ENCODE assay signal across 8 cellular contexts in genomic region chr12:46675736-46676135, GRCh38.
DNase-seq lines count a peak whose midpoint lies in the region; ATAC-seq, FAIRE-seq and TF ChIP-seq lines count a peak whose summit lies in the region.

No MANE protein-coding gene starts in this region.

- dilution Hi-C loops in keratinocyte (cut with MboI; ENCODE audit: extremely low pct_ligation_motif_present, low sequenced_read_pairs), result no loop called here

- no peaks in the 10 kb centered on the region for H3K27me3 ChIP-seq in adrenal gland
- no peaks in the 10 kb centered on the region for H3K27me3 ChIP-seq in keratinocyte (ENCODE audit: control insufficient read depth, extremely low read depth, insufficient read depth, low read length)

- H3K4me3 ChIP-seq in adrenal gland, result peak overlapping the region in 1 of 4 donors; percentile 24
- H3K4me3 ChIP-seq in keratinocyte (ENCODE audit: control insufficient read depth in 2 of 3, extremely low read depth in 1 of 3, insufficient read depth in 2 of 3, low read depth in 1 of 3, low read length in 3 of 3), result no peak overlapping the region

- no peak overlapping the region for H2AFZ ChIP-seq in keratinocyte (ENCODE audit: control insufficient read depth, low read length)

- peak; percentile 67 to 81 (median 70) for TF ChIP-seq CTCF in adrenal gland (IDR thresholded peaks at IDR 0.05)
- peak; percentile 13 to 46 (median 40) for TF ChIP-seq CTCF in keratinocyte (optimal IDR thresholded peaks at IDR 0.05 in 1 of 3, IDR thresholded peaks at IDR 0.05 in 1 of 3, conservative IDR thresholded peaks at IDR 0.05 in 1 of 3; ENCODE audit: extremely low read depth in 1 of 3, insufficient read depth in 2 of 3, low read length in 3 of 3)

- no peaks in the 10 kb centered on the region for H4K20me1 ChIP-seq in keratinocyte (ENCODE audit: control insufficient read depth, extremely low read depth, insufficient read depth, low read length)

- TF ChIP-seq POLR2A in adrenal gland (IDR thresholded peaks at IDR 0.05), result no peak

- H3K9me3 ChIP-seq in adrenal gland (replicated peaks in 1 of 3), result no peaks in the 10 kb centered on the region
- H3K9me3 ChIP-seq in keratinocyte (ENCODE audit: control insufficient read depth, low read depth, low read length), result no peaks in the 10 kb centered on the region

- 49 to 67% (median 54%) methylated on average over 11 of the region's 11 CpGs for WGBS in adrenal gland, 4 donors

- FAIRE-seq in HTR-8/SVneo (lab: Jason Lieb, UNC) (no peak), keratinocyte (lab: Jason Lieb, UNC) (peak; percentile 20), urothelium cell line (lab: Jason Lieb, UNC) (no peak)

- no peak overlapping the region for H3K27ac ChIP-seq in adrenal gland
- H3K27ac ChIP-seq in keratinocyte (ENCODE audit: control insufficient read depth, insufficient read depth, low read length), result peak overlapping the region; percentile 87

- H3K9ac ChIP-seq in keratinocyte (ENCODE audit: control insufficient read depth, extremely low read depth, insufficient read depth, low read length), result peak overlapping the region; percentile 51

- DNase-seq in COR-L47 (lab: John Stamatoyannopoulos, UW) (peak; percentile 14), HTR-8/SVneo (ENCODE audit: insufficient read length, low spot score) (peak; percentile 30), adrenal gland (peak; percentile 26 to 65 (median 36)), keratinocyte (ENCODE audit: low read depth, low spot score) (no peak), urothelium cell line (ENCODE audit: low spot score) (peak; percentile 37), cerebellum (ENCODE audit: low spot score) (no peak)

- no peaks in the 10 kb centered on the region for H3K36me3 ChIP-seq in adrenal gland (replicated peaks in 1 of 2)
- H3K36me3 ChIP-seq in keratinocyte (ENCODE audit: control insufficient read depth in 2 of 2, extremely low read depth in 1 of 2, insufficient read depth in 2 of 2, low read length in 2 of 2), result no peaks in the 10 kb centered on the region

- ATAC-seq in HG02610 (IDR thresholded peaks at IDR 0.05; ENCODE audit: unreplicated experiment) (no peak), HG02973 (IDR thresholded peaks at IDR 0.05; ENCODE audit: unreplicated experiment) (no peak)

- no peaks in the 10 kb centered on the region for H3K4me1 ChIP-seq in adrenal gland (replicated peaks in 1 of 2)
- H3K4me1 ChIP-seq in keratinocyte (ENCODE audit: control insufficient read depth, extremely low read depth, insufficient read depth, low read length), result peaks cover 61% of the 10 kb centered on the region

- H3K4me2 ChIP-seq in keratinocyte (ENCODE audit: control insufficient read depth, extremely low read depth, insufficient read depth, low read depth, low read length), result peak overlapping the region; percentile 90

- H3K79me2 ChIP-seq in keratinocyte (ENCODE audit: control insufficient read depth, insufficient read depth, low read length), result no peaks in the 10 kb centered on the region

- intact Hi-C loops in adrenal gland (cut with DNase I), result loop anchor here (5.0 to 10.0 kb wide), 3 partner anchors 257 to 349 kb away; no protein-coding TSS in a partner anchor

- no peaks in the 10 kb centered on the region for H3K9me1 ChIP-seq in keratinocyte (ENCODE audit: control insufficient read depth, extremely low read depth, insufficient read depth, low read length)

Comparison
In these comparisons a context has a peak if more than half of its experiments do, and no peak if none do; other contexts are left out.
1. DNase-seq: peak in COR-L47 (single experiment), HTR-8/SVneo (single experiment), adrenal gland (7 of 7) and urothelium cell line (single experiment); none in keratinocyte (single experiment) and cerebellum (single experiment).